ENCODE assay signal across 1 cellular context in the genomic region with DNA sequence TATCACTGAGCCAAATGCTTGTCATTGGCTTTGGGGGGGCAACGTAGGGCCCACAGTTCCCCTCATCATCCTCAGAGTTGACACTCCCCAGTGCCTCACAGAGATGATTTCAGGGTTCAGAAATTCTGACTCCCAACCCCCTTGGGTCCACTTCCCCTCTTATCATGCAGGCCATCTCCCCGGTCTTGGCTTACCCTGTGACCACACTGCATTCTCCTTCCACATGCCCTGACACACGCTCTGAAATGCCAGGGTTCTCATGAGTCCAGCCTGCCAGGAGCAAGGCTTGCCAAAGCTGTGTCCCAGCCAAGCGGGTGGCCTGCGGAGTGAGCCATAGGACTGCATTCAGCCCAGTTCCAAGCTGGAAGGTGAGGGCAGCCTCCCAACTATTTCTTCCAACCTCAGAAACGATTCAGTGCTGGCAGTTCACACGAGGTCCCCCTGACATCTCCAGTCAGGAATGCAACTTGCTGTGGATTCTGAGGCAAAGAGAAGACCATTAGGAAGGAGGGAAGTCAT.
TF ChIP-seq lines count a peak whose summit lies in the region.

No MANE protein-coding gene starts in this region.

TF ChIP-seq in SK-N-SH, 30 proteins besides CTCF, POLR2A, EP300 and RAD21 (continued from another document):
- peak; percentile 93 for TF ChIP-seq NFIC (IDR thresholded peaks at IDR 0.05; ENCODE audit: borderline replicate concordance)
- TF ChIP-seq GABPA (IDR thresholded peaks at IDR 0.05; ENCODE audit: low read depth) = no peak
- peak; percentile 90 for TF ChIP-seq TCF12 (IDR thresholded peaks at IDR 0.05)
- peak; percentile 80; the same call in 1 of the 2 replicates for TF ChIP-seq FOXM1 (IDR thresholded peaks at IDR 0.05; ENCODE audit: low read depth)
- TF ChIP-seq FOXJ3 (CRISPR knock-in tag; IDR thresholded peaks at IDR 0.05) = no peak
- TF ChIP-seq FOSL2 (IDR thresholded peaks at IDR 0.05; ENCODE audit: borderline replicate concordance, low read depth) = peak; percentile 59; the same call in 1 of the 2 replicates
